1 cellular context compared by ENCODE assay signal in the genomic region with DNA sequence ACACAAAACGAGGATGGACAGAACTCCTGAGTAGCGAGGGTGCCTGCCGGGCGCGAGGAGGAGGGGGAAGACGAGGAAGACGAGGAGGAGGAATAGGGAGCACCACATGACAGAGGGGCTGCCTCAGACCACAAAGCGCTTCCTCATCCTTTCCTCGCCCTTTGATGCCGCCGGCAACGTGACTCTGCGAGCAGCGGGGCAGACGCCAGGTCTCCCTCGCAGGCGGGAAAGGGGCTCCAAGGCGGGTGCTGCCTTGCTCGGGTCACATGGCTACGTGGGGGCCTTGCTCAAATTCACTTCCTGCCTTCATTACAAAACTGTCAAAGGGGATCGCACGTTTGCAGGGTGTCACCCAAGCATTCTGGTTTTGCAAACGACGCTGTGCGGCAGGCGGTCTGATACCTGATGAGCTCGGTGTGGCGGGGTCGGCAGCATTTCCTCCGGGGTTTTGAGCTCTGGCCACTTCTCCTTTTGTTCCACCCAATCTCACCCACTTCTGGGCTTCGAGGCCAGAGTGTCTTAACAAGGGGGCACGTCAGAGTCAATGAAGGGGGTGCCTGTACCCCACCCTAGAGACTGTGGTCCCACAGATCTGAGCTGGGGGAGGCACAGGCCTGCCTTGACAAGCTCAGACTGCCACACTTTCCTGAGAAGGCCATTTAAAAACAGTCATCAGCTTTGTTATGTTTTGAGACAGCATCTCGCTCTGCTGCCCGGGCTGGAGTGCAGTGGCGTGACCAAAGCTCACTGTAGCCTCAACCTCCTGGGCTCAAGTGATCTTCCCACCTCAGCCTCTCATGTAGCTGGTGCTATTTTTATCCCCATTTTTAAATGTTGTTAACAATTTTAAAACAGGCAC.
TF ChIP-seq lines count a peak whose summit lies in the region.

No MANE protein-coding gene starts in this region.

TF ChIP-seq in K562, 482 proteins besides CTCF, POLR2A, EP300 and RAD21:
- no peak for TF ChIP-seq HDAC2 (IDR thresholded peaks at IDR 0.05)
- TF ChIP-seq SMAD2 (IDR thresholded peaks at IDR 0.05; ENCODE audit: low read depth, low read length), result no peak
- no peak for TF ChIP-seq SRSF7 (optimal IDR thresholded peaks at IDR 0.05; ENCODE audit: low read depth, low read length)
- TF ChIP-seq, protein P1, sequence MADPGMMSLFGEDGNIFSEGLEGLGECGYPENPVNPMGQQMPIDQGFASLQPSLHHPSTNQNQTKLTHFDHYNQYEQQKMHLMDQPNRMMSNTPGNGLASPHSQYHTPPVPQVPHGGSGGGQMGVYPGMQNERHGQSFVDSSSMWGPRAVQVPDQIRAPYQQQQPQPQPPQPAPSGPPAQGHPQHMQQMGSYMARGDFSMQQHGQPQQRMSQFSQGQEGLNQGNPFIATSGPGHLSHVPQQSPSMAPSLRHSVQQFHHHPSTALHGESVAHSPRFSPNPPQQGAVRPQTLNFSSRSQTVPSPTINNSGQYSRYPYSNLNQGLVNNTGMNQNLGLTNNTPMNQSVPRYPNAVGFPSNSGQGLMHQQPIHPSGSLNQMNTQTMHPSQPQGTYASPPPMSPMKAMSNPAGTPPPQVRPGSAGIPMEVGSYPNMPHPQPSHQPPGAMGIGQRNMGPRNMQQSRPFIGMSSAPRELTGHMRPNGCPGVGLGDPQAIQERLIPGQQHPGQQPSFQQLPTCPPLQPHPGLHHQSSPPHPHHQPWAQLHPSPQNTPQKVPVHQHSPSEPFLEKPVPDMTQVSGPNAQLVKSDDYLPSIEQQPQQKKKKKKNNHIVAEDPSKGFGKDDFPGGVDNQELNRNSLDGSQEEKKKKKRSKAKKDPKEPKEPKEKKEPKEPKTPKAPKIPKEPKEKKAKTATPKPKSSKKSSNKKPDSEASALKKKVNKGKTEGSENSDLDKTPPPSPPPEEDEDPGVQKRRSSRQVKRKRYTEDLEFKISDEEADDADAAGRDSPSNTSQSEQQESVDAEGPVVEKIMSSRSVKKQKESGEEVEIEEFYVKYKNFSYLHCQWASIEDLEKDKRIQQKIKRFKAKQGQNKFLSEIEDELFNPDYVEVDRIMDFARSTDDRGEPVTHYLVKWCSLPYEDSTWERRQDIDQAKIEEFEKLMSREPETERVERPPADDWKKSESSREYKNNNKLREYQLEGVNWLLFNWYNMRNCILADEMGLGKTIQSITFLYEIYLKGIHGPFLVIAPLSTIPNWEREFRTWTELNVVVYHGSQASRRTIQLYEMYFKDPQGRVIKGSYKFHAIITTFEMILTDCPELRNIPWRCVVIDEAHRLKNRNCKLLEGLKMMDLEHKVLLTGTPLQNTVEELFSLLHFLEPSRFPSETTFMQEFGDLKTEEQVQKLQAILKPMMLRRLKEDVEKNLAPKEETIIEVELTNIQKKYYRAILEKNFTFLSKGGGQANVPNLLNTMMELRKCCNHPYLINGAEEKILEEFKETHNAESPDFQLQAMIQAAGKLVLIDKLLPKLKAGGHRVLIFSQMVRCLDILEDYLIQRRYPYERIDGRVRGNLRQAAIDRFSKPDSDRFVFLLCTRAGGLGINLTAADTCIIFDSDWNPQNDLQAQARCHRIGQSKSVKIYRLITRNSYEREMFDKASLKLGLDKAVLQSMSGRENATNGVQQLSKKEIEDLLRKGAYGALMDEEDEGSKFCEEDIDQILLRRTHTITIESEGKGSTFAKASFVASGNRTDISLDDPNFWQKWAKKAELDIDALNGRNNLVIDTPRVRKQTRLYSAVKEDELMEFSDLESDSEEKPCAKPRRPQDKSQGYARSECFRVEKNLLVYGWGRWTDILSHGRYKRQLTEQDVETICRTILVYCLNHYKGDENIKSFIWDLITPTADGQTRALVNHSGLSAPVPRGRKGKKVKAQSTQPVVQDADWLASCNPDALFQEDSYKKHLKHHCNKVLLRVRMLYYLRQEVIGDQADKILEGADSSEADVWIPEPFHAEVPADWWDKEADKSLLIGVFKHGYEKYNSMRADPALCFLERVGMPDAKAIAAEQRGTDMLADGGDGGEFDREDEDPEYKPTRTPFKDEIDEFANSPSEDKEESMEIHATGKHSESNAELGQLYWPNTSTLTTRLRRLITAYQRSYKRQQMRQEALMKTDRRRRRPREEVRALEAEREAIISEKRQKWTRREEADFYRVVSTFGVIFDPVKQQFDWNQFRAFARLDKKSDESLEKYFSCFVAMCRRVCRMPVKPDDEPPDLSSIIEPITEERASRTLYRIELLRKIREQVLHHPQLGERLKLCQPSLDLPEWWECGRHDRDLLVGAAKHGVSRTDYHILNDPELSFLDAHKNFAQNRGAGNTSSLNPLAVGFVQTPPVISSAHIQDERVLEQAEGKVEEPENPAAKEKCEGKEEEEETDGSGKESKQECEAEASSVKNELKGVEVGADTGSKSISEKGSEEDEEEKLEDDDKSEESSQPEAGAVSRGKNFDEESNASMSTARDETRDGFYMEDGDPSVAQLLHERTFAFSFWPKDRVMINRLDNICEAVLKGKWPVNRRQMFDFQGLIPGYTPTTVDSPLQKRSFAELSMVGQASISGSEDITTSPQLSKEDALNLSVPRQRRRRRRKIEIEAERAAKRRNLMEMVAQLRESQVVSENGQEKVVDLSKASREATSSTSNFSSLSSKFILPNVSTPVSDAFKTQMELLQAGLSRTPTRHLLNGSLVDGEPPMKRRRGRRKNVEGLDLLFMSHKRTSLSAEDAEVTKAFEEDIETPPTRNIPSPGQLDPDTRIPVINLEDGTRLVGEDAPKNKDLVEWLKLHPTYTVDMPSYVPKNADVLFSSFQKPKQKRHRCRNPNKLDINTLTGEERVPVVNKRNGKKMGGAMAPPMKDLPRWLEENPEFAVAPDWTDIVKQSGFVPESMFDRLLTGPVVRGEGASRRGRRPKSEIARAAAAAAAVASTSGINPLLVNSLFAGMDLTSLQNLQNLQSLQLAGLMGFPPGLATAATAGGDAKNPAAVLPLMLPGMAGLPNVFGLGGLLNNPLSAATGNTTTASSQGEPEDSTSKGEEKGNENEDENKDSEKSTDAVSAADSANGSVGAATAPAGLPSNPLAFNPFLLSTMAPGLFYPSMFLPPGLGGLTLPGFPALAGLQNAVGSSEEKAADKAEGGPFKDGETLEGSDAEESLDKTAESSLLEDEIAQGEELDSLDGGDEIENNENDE (IDR thresholded peaks at IDR 0.05; ENCODE audit: low read depth, low read length), result no peak
- peak; percentile 75 for TF ChIP-seq ZNF263 (CRISPR knock-in tag; IDR thresholded peaks at IDR 0.05; ENCODE audit: borderline replicate concordance)
- TF ChIP-seq, protein P2, sequence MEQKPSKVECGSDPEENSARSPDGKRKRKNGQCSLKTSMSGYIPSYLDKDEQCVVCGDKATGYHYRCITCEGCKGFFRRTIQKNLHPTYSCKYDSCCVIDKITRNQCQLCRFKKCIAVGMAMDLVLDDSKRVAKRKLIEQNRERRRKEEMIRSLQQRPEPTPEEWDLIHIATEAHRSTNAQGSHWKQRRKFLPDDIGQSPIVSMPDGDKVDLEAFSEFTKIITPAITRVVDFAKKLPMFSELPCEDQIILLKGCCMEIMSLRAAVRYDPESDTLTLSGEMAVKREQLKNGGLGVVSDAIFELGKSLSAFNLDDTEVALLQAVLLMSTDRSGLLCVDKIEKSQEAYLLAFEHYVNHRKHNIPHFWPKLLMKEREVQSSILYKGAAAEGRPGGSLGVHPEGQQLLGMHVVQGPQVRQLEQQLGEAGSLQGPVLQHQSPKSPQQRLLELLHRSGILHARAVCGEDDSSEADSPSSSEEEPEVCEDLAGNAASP (IDR thresholded peaks at IDR 0.05), result no peak
- TF ChIP-seq CTBP1 (IDR thresholded peaks at IDR 0.05; ENCODE audit: borderline replicate concordance), result no peak
- TF ChIP-seq, protein P3, sequence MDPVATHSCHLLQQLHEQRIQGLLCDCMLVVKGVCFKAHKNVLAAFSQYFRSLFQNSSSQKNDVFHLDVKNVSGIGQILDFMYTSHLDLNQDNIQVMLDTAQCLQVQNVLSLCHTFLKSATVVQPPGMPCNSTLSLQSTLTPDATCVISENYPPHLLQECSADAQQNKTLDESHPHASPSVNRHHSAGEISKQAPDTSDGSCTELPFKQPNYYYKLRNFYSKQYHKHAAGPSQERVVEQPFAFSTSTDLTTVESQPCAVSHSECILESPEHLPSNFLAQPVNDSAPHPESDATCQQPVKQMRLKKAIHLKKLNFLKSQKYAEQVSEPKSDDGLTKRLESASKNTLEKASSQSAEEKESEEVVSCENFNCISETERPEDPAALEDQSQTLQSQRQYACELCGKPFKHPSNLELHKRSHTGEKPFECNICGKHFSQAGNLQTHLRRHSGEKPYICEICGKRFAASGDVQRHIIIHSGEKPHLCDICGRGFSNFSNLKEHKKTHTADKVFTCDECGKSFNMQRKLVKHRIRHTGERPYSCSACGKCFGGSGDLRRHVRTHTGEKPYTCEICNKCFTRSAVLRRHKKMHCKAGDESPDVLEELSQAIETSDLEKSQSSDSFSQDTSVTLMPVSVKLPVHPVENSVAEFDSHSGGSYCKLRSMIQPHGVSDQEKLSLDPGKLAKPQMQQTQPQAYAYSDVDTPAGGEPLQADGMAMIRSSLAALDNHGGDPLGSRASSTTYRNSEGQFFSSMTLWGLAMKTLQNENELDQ (CRISPR knock-in tag; IDR thresholded peaks at IDR 0.05; ENCODE audit: borderline replicate concordance), result no peak
- TF ChIP-seq TEAD1 (CRISPR knock-in tag; IDR thresholded peaks at IDR 0.05), result no peak
- no peak for TF ChIP-seq SMC3 (conservative IDR thresholded peaks at IDR 0.05; ENCODE audit: insufficient read depth, low read depth, low read length)
- TF ChIP-seq ESRRA (IDR thresholded peaks at IDR 0.05; ENCODE audit: borderline replicate concordance, low read depth), result no peak
- no peak for TF ChIP-seq JUND (IDR thresholded peaks at IDR 0.05; ENCODE audit: borderline replicate concordance, low read depth, low read length)
- TF ChIP-seq JUND (tag; IDR thresholded peaks at IDR 0.05; ENCODE audit: borderline replicate concordance, low read depth, low read length), result no peak
- TF ChIP-seq, protein P4, sequence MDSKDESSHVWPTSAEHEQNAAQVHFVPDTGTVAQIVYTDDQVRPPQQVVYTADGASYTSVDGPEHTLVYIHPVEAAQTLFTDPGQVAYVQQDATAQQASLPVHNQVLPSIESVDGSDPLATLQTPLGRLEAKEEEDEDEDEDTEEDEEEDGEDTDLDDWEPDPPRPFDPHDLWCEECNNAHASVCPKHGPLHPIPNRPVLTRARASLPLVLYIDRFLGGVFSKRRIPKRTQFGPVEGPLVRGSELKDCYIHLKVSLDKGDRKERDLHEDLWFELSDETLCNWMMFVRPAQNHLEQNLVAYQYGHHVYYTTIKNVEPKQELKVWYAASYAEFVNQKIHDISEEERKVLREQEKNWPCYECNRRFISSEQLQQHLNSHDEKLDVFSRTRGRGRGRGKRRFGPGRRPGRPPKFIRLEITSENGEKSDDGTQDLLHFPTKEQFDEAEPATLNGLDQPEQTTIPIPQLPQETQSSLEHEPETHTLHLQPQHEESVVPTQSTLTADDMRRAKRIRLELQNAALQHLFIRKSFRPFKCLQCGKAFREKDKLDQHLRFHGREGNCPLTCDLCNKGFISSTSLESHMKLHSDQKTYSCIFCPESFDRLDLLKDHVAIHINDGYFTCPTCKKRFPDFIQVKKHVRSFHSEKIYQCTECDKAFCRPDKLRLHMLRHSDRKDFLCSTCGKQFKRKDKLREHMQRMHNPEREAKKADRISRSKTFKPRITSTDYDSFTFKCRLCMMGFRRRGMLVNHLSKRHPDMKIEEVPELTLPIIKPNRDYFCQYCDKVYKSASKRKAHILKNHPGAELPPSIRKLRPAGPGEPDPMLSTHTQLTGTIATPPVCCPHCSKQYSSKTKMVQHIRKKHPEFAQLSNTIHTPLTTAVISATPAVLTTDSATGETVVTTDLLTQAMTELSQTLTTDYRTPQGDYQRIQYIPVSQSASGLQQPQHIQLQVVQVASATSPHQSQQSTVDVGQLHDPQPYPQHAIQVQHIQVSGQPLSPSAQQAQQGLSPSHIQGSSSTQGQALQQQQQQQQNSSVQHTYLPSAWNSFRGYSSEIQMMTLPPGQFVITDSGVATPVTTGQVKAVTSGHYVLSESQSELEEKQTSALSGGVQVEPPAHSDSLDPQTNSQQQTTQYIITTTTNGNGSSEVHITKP (IDR thresholded peaks at IDR 0.05; ENCODE audit: partially characterized antibody), result no peak
- TF ChIP-seq, protein P5, sequence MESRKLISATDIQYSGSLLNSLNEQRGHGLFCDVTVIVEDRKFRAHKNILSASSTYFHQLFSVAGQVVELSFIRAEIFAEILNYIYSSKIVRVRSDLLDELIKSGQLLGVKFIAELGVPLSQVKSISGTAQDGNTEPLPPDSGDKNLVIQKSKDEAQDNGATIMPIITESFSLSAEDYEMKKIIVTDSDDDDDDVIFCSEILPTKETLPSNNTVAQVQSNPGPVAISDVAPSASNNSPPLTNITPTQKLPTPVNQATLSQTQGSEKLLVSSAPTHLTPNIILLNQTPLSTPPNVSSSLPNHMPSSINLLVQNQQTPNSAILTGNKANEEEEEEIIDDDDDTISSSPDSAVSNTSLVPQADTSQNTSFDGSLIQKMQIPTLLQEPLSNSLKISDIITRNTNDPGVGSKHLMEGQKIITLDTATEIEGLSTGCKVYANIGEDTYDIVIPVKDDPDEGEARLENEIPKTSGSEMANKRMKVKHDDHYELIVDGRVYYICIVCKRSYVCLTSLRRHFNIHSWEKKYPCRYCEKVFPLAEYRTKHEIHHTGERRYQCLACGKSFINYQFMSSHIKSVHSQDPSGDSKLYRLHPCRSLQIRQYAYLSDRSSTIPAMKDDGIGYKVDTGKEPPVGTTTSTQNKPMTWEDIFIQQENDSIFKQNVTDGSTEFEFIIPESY (CRISPR knock-in tag; IDR thresholded peaks at IDR 0.05), result peak; percentile 34; the same call in 1 of the 2 replicates
- no peak for TF ChIP-seq HDAC6 (IDR thresholded peaks at IDR 0.05; ENCODE audit: low read depth, low read length)
